Comparison of ENCODE assay signal across 18 cellular contexts in the genomic region with DNA sequence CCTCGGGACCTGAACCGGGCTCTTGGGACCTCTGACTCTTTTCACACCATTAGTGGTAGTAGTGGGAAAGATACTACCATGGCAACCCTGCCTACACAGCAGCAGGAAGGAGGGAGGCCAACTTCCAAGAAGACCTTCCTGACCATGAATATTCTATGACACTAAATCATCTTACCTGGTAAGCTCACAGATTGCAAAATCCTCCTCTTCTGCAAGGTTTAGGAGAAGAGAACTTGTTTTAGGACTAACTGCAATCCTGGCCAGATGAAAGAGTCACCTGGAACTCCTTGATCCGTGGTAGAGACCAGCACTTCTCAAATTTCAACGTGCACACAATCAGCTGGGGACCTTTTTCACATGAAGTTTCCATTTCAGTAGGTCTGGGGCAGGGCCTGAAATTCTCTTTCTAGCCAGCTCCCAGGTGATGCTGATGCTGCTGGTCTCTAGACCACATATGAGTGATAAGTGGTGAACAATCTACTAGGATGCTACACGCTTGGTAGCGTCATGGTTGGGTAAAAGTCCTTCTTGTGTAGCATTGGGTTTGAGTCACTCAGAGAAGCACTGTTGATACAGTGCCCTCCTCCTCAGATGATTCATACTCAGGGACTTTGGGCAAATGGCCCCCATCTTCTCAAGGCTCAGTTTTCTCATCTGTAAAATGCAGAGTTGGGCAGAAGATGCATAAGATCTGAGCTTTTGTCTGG.
"Had no signal": no experiment of that assay in that cellular context is flagged by ENCODE, and none has a peak within 500 bp of the region (broad histone marks: within the 10 kb centered on the region; RNA-seq: fewer than 3 reads in every experiment).

No MANE protein-coding gene starts in this region.

- H3K4me3 ChIP-seq: body of pancreas, lung, pancreas, thyroid gland, vagina had no signal

- DNase-seq: activated CD4-positive, alpha-beta T cell treated with anti-CD3 and anti-CD28 coated beads for 1 hour; activated CD8-positive, alpha-beta memory T cell treated with anti-CD3 and anti-CD28 coated beads, Interleukin-2, amount 50 U/mL, for 4 hours; activated CD8-positive, alpha-beta T cell treated with anti-CD3 and anti-CD28 coated beads for 36 hours; activated naive CD4-positive, alpha-beta T cell treated with anti-CD3 and anti-CD28 coated beads, Interleukin-2, amount 10 ng/mL, durations not matched to agents 7 days and 5 days; amniotic stem cell; body of pancreas; effector memory CD4-positive, alpha-beta T cell; hypothalamus; left colon; midbrain; pancreas; stimulated activated CD4-positive, alpha-beta T cell treated with anti-CD3 and anti-CD28 coated beads, Interleukin-4, amount 100 ng/mL, for 1 hour; stimulated activated CD8-positive, alpha-beta memory T cell treated with anti-CD3 and anti-CD28 coated beads, Interleukin-4, amount 100 ng/mL, for 48 hours; thyroid gland had no signal

- ATAC-seq: activated CD8-positive, alpha-beta T cell treated with anti-CD3 and anti-CD28 coated beads for 36 hours; body of pancreas; left colon; pancreas had no signal

- H3K9me3 Mint-ChIP-seq: activated CD8-positive, alpha-beta T cell treated with anti-CD3 and anti-CD28 coated beads for 36 hours; activated naive CD4-positive, alpha-beta T cell treated with anti-CD3 and anti-CD28 coated beads, Interleukin-2, amount 10 ng/mL, durations not matched to agents 7 days and 5 days; activated T-helper 1 cell treated with anti-CD3 and anti-CD28 coated beads, Interleukin-12 subunit alpha, Interleukin-12 subunit beta, Interleukin-2, Interleukin-4 antibody, amounts not matched to agents 30 ng/mL and 10 ng/mL and 1 ng/mL, durations not matched to agents 14 hours and 24 hours and 36 hours; T-helper 2 cell treated with Interferon-gamma antibody and Interleukin-4, amounts not matched to agents 5 μg/mL and 100 μg/mL, for 36 hours had no signal

- H3K27ac Mint-ChIP-seq: activated CD8-positive, alpha-beta T cell treated with anti-CD3 and anti-CD28 coated beads for 36 hours; activated naive CD4-positive, alpha-beta T cell treated with anti-CD3 and anti-CD28 coated beads, Interleukin-2, amount 10 ng/mL, durations not matched to agents 7 days and 5 days; activated T-helper 1 cell treated with anti-CD3 and anti-CD28 coated beads, Interleukin-12 subunit alpha, Interleukin-12 subunit beta, Interleukin-2, Interleukin-4 antibody, amounts not matched to agents 30 ng/mL and 10 ng/mL and 1 ng/mL, durations not matched to agents 14 hours and 24 hours and 36 hours; T-helper 2 cell treated with Interferon-gamma antibody and Interleukin-4, amounts not matched to agents 5 μg/mL and 100 μg/mL, for 36 hours had no signal

- H3K36me3 Mint-ChIP-seq: activated naive CD4-positive, alpha-beta T cell treated with anti-CD3 and anti-CD28 coated beads, Interleukin-2, amount 10 ng/mL, durations not matched to agents 7 days and 5 days had no signal
